ENCODE assay signal across 19 cellular contexts in the genomic region with DNA sequence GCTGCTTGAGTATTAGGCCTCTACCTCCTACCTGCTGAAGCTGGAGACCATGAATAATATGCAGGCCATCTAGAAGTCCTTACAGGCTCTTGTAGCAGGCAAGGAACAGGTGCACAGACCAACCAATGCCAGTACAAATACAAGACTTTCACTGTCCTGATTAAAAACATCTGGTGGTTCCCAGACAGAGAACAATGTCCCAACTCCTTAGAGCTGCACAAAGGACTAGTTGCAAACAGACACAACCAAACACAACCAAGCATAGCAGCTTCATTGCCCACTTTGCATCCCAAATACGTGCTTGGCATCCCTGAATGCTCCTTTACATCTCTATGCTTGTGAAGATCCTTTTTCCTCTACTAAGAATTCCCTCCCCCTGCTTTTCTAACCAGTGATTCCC.
DNase-seq lines count a peak whose midpoint lies in the region; ATAC-seq, FAIRE-seq and TF ChIP-seq lines count a peak whose summit lies in the region.
"Had no signal": no experiment of that assay in that cellular context is flagged by ENCODE, and none has a peak within 500 bp of the region (broad histone marks: within the 10 kb centered on the region; RNA-seq: fewer than 3 reads in every experiment).

No MANE protein-coding gene starts in this region.

- H2BK12ac ChIP-seq in neuronal stem cell (ENCODE audit: low read length): no peak overlapping the region

- no peaks in the 10 kb centered on the region for H3K79me1 ChIP-seq in neuronal stem cell (ENCODE audit: low read depth, low read length)

- H3K27me3 ChIP-seq in right atrium auricular region (no peaks in the 10 kb centered on the region), neuronal stem cell (ENCODE audit: control insufficient read depth in 3 of 3, insufficient read depth in 3 of 3, low read depth in 1 of 3, low read length in 3 of 3) (no peaks in the 10 kb centered on the region)
- H3K27me3 ChIP-seq: SJCRH30 had no signal

- intact Hi-C loops in left ventricle myocardium superior (cut with micrococcal nuclease): no loop called here

- H3K36me3 ChIP-seq in right atrium auricular region (no peaks in the 10 kb centered on the region), neuronal stem cell (replicated peaks in 1 of 2; ENCODE audit: control insufficient read depth in 2 of 2, insufficient read depth in 2 of 2, low read length in 2 of 2) (no peaks in the 10 kb centered on the region)
- H3K36me3 ChIP-seq: SJCRH30 had no signal

- H3K4me3 ChIP-seq in right atrium auricular region (no peak overlapping the region), fibroblast of mammary gland (ENCODE audit: control insufficient read depth, low read depth, low read length) (no peak overlapping the region), neuronal stem cell (ENCODE audit: low read length in 2 of 2) (no peak overlapping the region)
- H3K4me3 ChIP-seq: A549, SJCRH30 had no signal

- no peak overlapping the region for H3K14ac ChIP-seq in neuronal stem cell (ENCODE audit: low read length)

- H3K4me1 ChIP-seq in right atrium auricular region (peaks cover 0 to 7% of the 10 kb centered on the region in 2 donors), neuronal stem cell (ENCODE audit: control insufficient read depth in 2 of 2, insufficient read depth in 1 of 2, low read depth in 1 of 2, low read length in 2 of 2) (peaks cover 5% of the 10 kb centered on the region in 2 donors)
- H3K4me1 ChIP-seq: A549, SJCRH30 had no signal

- peak overlapping the region; percentile 0 for H2AFZ ChIP-seq in neuronal stem cell (ENCODE audit: low read length)

- no peak overlapping the region for H3K23ac ChIP-seq in neuronal stem cell (ENCODE audit: low read depth, low read length, poor library complexity)

- H4K8ac ChIP-seq in neuronal stem cell (ENCODE audit: low read depth, low read length): no peak overlapping the region

- no peak overlapping the region for H3K27ac ChIP-seq in right atrium auricular region
- H3K27ac ChIP-seq in neuronal stem cell (replicated peaks; ENCODE audit: low read length): no peak overlapping the region
- H3K27ac ChIP-seq: A549, RWPE1, SJCRH30 had no signal

- no peak overlapping the region for H3K9ac ChIP-seq in neuronal stem cell (ENCODE audit: low read depth, low read length, poor library complexity)

- no peak overlapping the region for H2BK120ac ChIP-seq in neuronal stem cell (ENCODE audit: low read depth, low read length)

- no peak overlapping the region for H2BK5ac ChIP-seq in neuronal stem cell (ENCODE audit: low read length)

- no peak overlapping the region for H3K18ac ChIP-seq in neuronal stem cell (ENCODE audit: low read length)

- no peaks in the 10 kb centered on the region for H3K9me3 ChIP-seq in right atrium auricular region
- no peaks in the 10 kb centered on the region for H3K9me3 ChIP-seq in neuronal stem cell (replicated peaks in 1 of 2; ENCODE audit: control insufficient read depth in 2 of 2, insufficient read depth in 1 of 2, low read depth in 1 of 2, low read length in 2 of 2)
- H3K9me3 ChIP-seq: A549, SJCRH30 had no signal

- WGBS in neuronal stem cell (ENCODE audit: extremely low coverage in 2 of 2, insufficient read length in 2 of 2, insufficient replicate concordance in 1 of 2), 2 donors: no CpG with 5 or more reads among the region's 1 CpG

- DNase-seq in left ventricle myocardium superior (no peak), right atrium auricular region (ENCODE audit: low spot score) (no peak), fibroblast of mammary gland (ENCODE audit: low read depth) (peak; percentile 14), neuronal stem cell (ENCODE audit: low spot score) (no peak), frontal cortex (ENCODE audit: low spot score in 2 of 2) (no peak), RCC 7860 (ENCODE audit: low spot score) (no peak)
- DNase-seq in stimulated activated CD4-positive, alpha-beta T cell treated with anti-CD3 and anti-CD28 coated beads, Interleukin-4, amount 100 ng/mL, for 24 hours: no peak
- DNase-seq: DMS79 treated with DMSO at 0.1 percent for 48 hours, GOT3, NCI-H1694, NCI-H510A treated with DMSO at 0.1 percent for 48 hours, OCI-M1, SJCRH30 had no signal

- H2AK5ac ChIP-seq in neuronal stem cell (ENCODE audit: low read depth, low read length): no peak overlapping the region

- ATAC-seq in left ventricle myocardium superior (peak; percentile 27), GM18502 (IDR thresholded peaks at IDR 0.05; ENCODE audit: poor library complexity, unreplicated experiment) (no peak)
- ATAC-seq: A549 had no signal

- H2BK15ac ChIP-seq in neuronal stem cell (ENCODE audit: low read length): no peak overlapping the region

- H3K4me2 ChIP-seq in neuronal stem cell (ENCODE audit: insufficient read depth, low read length, poor library complexity, severe bottlenecking): no peak overlapping the region
- H3K4me2 ChIP-seq: A549 had no signal

- H3K4ac ChIP-seq in neuronal stem cell (ENCODE audit: low read length): no peak overlapping the region

- TF ChIP-seq CTCF in right atrium auricular region (IDR thresholded peaks at IDR 0.05) (no peak), fibroblast of mammary gland (conservative IDR thresholded peaks at IDR 0.05; ENCODE audit: control insufficient read depth, insufficient read depth, low read depth, low read length) (no peak)

- FAIRE-seq in frontal cortex (lab: Jason Lieb, UNC) (no peak), RCC 7860 (lab: Jason Lieb, UNC) (no peak)
- FAIRE-seq: A549, G401.6, GM12891, HTR-8/SVneo had no signal

- no peak overlapping the region for H4K91ac ChIP-seq in neuronal stem cell (ENCODE audit: low read depth, low read length, poor library complexity)
